In the genomic region with DNA sequence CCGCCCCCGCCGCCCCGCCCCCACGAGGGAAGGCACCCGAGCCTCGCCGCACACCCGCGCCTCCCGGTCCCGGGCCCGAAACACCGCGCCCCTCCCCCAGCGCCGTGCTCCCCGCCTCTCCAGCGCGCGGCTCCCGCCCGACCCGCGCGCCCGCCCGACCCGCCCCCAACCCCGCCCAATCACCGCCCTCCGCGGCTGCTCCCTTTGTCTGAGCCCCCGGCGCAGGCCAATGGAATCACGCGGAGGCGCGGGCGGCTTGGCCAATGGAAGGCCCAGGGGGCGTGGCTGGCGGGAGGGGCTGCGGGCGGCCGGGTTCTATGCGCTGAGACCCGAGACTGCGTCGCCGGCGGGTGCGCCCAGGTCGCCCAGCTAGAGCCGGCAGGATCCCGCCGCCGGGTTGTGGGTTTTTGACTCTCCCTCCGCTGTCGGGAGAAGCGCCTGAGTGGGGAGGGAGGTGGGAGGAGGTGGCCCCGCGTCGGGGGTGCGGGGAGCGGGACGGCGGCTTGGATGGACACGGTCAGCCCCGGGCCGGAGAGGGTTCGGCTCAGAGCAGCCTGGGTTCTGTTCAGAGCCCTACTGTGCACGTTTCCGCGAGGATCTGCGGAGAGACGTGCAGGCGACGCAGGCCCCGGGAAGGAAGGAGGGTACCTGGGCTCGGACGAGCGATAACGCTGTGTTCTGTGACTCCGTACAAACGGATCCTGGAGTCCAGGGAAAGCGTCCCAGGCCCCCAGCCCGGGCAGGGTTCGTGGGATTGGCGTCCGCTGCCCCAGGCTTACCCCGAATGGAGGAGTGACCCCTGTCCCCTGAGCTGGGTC, we compare ENCODE assay signal across 8 cellular contexts. TPM values are rescaled to one million over a fixed set of nuclear protein-coding genes. Genes with fewer than 3 reads are reported as not detected.
DNase-seq lines count a peak whose midpoint lies in the region; ATAC-seq and TF ChIP-seq lines count a peak whose summit lies in the region.

No MANE protein-coding gene starts in this region.

- H3K4me3 Mint-ChIP-seq in activated T-helper 2 cell treated with anti-CD3 and anti-CD28 coated beads, Interferon-gamma antibody, Interleukin-2, Interleukin-4, amounts not matched to agents 10 μg/mL and 5 μg/mL and 100 μg/mL, durations not matched to agents 14 hours and 24 hours and 36 hours (ENCODE audit: low read depth) = peak overlapping the region; percentile 55
- H3K4me3 Mint-ChIP-seq in natural killer cell = peak overlapping the region; percentile 57
- peak overlapping the region; percentile 77 to 84 for H3K4me3 Mint-ChIP-seq in stimulated activated naive B cell treated with anti-CD40 and anti-IgM and Interleukin-4, amounts not matched to agents 10 μg/mL and 1 μg/mL and 100 μg/mL, for 72 hours

- intact Hi-C loops in activated T-helper 2 cell treated with anti-CD3 and anti-CD28 coated beads, Interferon-gamma antibody, Interleukin-2, Interleukin-4, amounts not matched to agents 10 μg/mL and 5 μg/mL and 100 μg/mL, durations not matched to agents 14 hours and 24 hours and 36 hours (cut with micrococcal nuclease) = loop anchor here (2.0 kb wide), 1 partner anchor 167 kb away; the partner anchor contains the start of gene ACTG1
- intact Hi-C loops in natural killer cell (cut with micrococcal nuclease) = loop anchor here (2.0 kb wide), 1 partner anchor 49 kb away; the partner anchor contains the start of gene BAHCC1

- peaks cover 40% of the 10 kb centered on the region for H3K27me3 Mint-ChIP-seq in activated T-helper 2 cell treated with anti-CD3 and anti-CD28 coated beads, Interferon-gamma antibody, Interleukin-2, Interleukin-4, amounts not matched to agents 10 μg/mL and 5 μg/mL and 100 μg/mL, durations not matched to agents 14 hours and 24 hours and 36 hours (ENCODE audit: low read depth)
- peaks cover 23 to 32% of the 10 kb centered on the region in 2 donors for H3K27me3 Mint-ChIP-seq in natural killer cell (ENCODE audit: low read depth in 2 of 2)
- peaks cover 43 to 45% of the 10 kb centered on the region in 2 donors for H3K27me3 Mint-ChIP-seq in stimulated activated naive B cell treated with anti-CD40 and anti-IgM and Interleukin-4, amounts not matched to agents 10 μg/mL and 1 μg/mL and 100 μg/mL, for 72 hours

- ATAC-seq in GM21786 (IDR thresholded peaks at IDR 0.05; ENCODE audit: unreplicated experiment) (peak; percentile 69), natural killer cell (peak; percentile 89 to 95 (median 93))
- ATAC-seq in stimulated activated naive B cell treated with anti-CD40 and anti-IgM and Interleukin-4, amounts not matched to agents 10 μg/mL and 1 μg/mL and 100 μg/mL, for 72 hours (replicated peaks) = peak; percentile 94 to 95

- H3K4me1 Mint-ChIP-seq in activated T-helper 2 cell treated with anti-CD3 and anti-CD28 coated beads, Interferon-gamma antibody, Interleukin-2, Interleukin-4, amounts not matched to agents 10 μg/mL and 5 μg/mL and 100 μg/mL, durations not matched to agents 14 hours and 24 hours and 36 hours (ENCODE audit: low read depth) = peaks cover 7% of the 10 kb centered on the region
- peaks cover 6 to 22% of the 10 kb centered on the region in 2 donors for H3K4me1 Mint-ChIP-seq in natural killer cell
- peaks cover 7 to 32% of the 10 kb centered on the region in 2 donors for H3K4me1 Mint-ChIP-seq in stimulated activated naive B cell treated with anti-CD40 and anti-IgM and Interleukin-4, amounts not matched to agents 10 μg/mL and 1 μg/mL and 100 μg/mL, for 72 hours

- H3K9me3 Mint-ChIP-seq in activated T-helper 2 cell treated with anti-CD3 and anti-CD28 coated beads, Interferon-gamma antibody, Interleukin-2, Interleukin-4, amounts not matched to agents 10 μg/mL and 5 μg/mL and 100 μg/mL, durations not matched to agents 14 hours and 24 hours and 36 hours = no peaks in the 10 kb centered on the region
- no peaks in the 10 kb centered on the region for H3K9me3 Mint-ChIP-seq in natural killer cell
- no peaks in the 10 kb centered on the region for H3K9me3 Mint-ChIP-seq in stimulated activated naive B cell treated with anti-CD40 and anti-IgM and Interleukin-4, amounts not matched to agents 10 μg/mL and 1 μg/mL and 100 μg/mL, for 72 hours

- H3K36me3 Mint-ChIP-seq in activated T-helper 2 cell treated with anti-CD3 and anti-CD28 coated beads, Interferon-gamma antibody, Interleukin-2, Interleukin-4, amounts not matched to agents 10 μg/mL and 5 μg/mL and 100 μg/mL, durations not matched to agents 14 hours and 24 hours and 36 hours (ENCODE audit: low read depth) = peaks cover 5% of the 10 kb centered on the region
- H3K36me3 Mint-ChIP-seq in natural killer cell = no peaks in the 10 kb centered on the region
- H3K36me3 Mint-ChIP-seq in stimulated activated naive B cell treated with anti-CD40 and anti-IgM and Interleukin-4, amounts not matched to agents 10 μg/mL and 1 μg/mL and 100 μg/mL, for 72 hours = peaks cover 0 to 4% of the 10 kb centered on the region in 2 donors

- H3K4me3 ChIP-seq in LNCaP clone FGC (ENCODE audit: low read depth, low read length) = peak overlapping the region; percentile 75
- H3K4me3 ChIP-seq in fibroblast of mammary gland (ENCODE audit: control insufficient read depth, low read depth, low read length) = peak overlapping the region; percentile 61

- TF ChIP-seq CTCF in LNCaP clone FGC (IDR thresholded peaks at IDR 0.05; ENCODE audit: control insufficient read depth, extremely low read depth, insufficient read depth) = no peak
- TF ChIP-seq CTCF in fibroblast of mammary gland (conservative IDR thresholded peaks at IDR 0.05; ENCODE audit: control insufficient read depth, insufficient read depth, low read depth, low read length) = no peak
- no peak for TF ChIP-seq CTCF in natural killer cell (IDR thresholded peaks at IDR 0.05)

- DNase-seq in DMS 273 treated with DMSO at 0.1 percent for 48 hours (lab: John Stamatoyannopoulos, UW) (peak; percentile 79), LNCaP clone FGC (ENCODE audit: low read depth) (peak; percentile 88), RPMI8226 (peak; percentile 98), fibroblast of mammary gland (ENCODE audit: low read depth) (peak; percentile 92), natural killer cell (peak; percentile 85)
- DNase-seq in activated T-helper 2 cell treated with anti-CD3 and anti-CD28 coated beads, Interferon-gamma antibody, Interleukin-2, Interleukin-4, amounts not matched to agents 10 μg/mL and 5 μg/mL and 100 μg/mL, durations not matched to agents 14 hours and 24 hours and 36 hours (ENCODE audit: low spot score) = peak; percentile 93
- DNase-seq in stimulated activated naive B cell treated with anti-CD40 and anti-IgM and Interleukin-4, amounts not matched to agents 10 μg/mL and 1 μg/mL and 100 μg/mL, for 72 hours = peak; percentile 90

- no peak overlapping the region for H3K27ac Mint-ChIP-seq in activated T-helper 2 cell treated with anti-CD3 and anti-CD28 coated beads, Interferon-gamma antibody, Interleukin-2, Interleukin-4, amounts not matched to agents 10 μg/mL and 5 μg/mL and 100 μg/mL, durations not matched to agents 14 hours and 24 hours and 36 hours
- no peak overlapping the region for H3K27ac Mint-ChIP-seq in natural killer cell
- no peak overlapping the region for H3K27ac Mint-ChIP-seq in stimulated activated naive B cell treated with anti-CD40 and anti-IgM and Interleukin-4, amounts not matched to agents 10 μg/mL and 1 μg/mL and 100 μg/mL, for 72 hours

RNA-seq across cellular contexts. Expression of gene BAHCC1, which starts 49.0 kb away (rescaled TPM):
- total RNA-seq in activated T-helper 2 cell treated with anti-CD3 and anti-CD28 coated beads, Interferon-gamma antibody, Interleukin-2, Interleukin-4, amounts not matched to agents 10 μg/mL and 5 μg/mL and 100 μg/mL, durations not matched to agents 14 hours and 24 hours and 36 hours = 0.90 and 0.91 TPM in 2 replicates
- total RNA-seq in natural killer cell = 10 to 100 TPM in 1 of 3 donors, 1 to 10 TPM in 2; 2.9 to 17.3 (median 5.7) TPM

RNA-seq across cellular contexts. Expression of gene SLC38A10, which starts 51.2 kb away (rescaled TPM):
- 102 and 116 TPM in 2 replicates for total RNA-seq in activated T-helper 2 cell treated with anti-CD3 and anti-CD28 coated beads, Interferon-gamma antibody, Interleukin-2, Interleukin-4, amounts not matched to agents 10 μg/mL and 5 μg/mL and 100 μg/mL, durations not matched to agents 14 hours and 24 hours and 36 hours
- 100 to 1,000 TPM in 1 of 3 donors, 10 to 100 TPM in 2; 72.2 to 104 (median 90.5) TPM for total RNA-seq in natural killer cell

Comparison
In these comparisons a context has a peak if more than half of its experiments do, and no peak if none do; other contexts are left out.
1. Peak in every context shown above with its lines: DNase-seq, ATAC-seq and H3K4me3 ChIP-seq.